8 cellular contexts compared by ENCODE assay signal in the genomic region with DNA sequence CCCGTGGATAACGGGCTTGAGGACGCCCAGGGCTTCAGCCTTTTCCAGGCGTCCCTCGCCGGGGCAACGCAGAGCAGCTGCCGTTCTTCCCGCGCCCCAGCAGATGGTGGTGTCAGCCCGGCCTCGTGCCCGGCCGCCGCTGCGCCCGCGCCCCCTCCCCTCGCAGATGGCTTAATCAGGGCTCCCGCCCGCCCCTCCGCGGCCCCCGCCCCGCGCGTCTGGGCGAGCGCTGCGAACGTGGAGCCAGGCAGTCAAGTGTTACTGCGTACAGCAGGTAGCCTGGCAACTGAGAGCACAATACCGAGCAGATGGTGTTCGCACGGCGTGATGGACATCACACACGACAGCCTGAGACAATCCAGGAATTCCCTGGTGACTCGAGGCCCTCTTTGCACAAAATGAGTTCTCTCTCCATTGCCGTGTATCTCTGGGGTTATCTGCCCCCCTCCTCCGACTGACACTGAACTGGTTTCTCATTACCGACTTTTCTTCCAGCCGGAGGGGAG.
DNase-seq lines count a peak whose midpoint lies in the region; ATAC-seq and TF ChIP-seq lines count a peak whose summit lies in the region.

No MANE protein-coding gene starts in this region.

- no peak overlapping the region for H2AK5ac ChIP-seq in neuronal stem cell (ENCODE audit: low read depth, low read length)

- H3K9me3 Mint-ChIP-seq in activated naive CD8-positive, alpha-beta T cell treated with anti-CD3 and anti-CD28 coated beads for 36 hours, result no peaks in the 10 kb centered on the region

- H4K8ac ChIP-seq in neuronal stem cell (ENCODE audit: low read depth, low read length), result no peak overlapping the region

- H3K9me3 ChIP-seq in SJCRH30 (replicated peaks) (no peaks in the 10 kb centered on the region), neuronal stem cell (replicated peaks in 1 of 2; ENCODE audit: control insufficient read depth in 2 of 2, insufficient read depth in 1 of 2, low read depth in 1 of 2, low read length in 2 of 2) (no peaks in the 10 kb centered on the region)

- no peak overlapping the region for H3K23ac ChIP-seq in neuronal stem cell (ENCODE audit: low read depth, low read length, poor library complexity)

- no peak overlapping the region for H2BK120ac ChIP-seq in neuronal stem cell (ENCODE audit: low read depth, low read length)

- H3K4me3 Mint-ChIP-seq in activated naive CD8-positive, alpha-beta T cell treated with anti-CD3 and anti-CD28 coated beads for 36 hours, result peak overlapping the region; percentile 75

- H3K27me3 ChIP-seq in SJCRH30, result no peaks in the 10 kb centered on the region
- H3K27me3 ChIP-seq in neuronal stem cell (ENCODE audit: control insufficient read depth in 3 of 3, insufficient read depth in 3 of 3, low read depth in 1 of 3, low read length in 3 of 3), result no peaks in the 10 kb centered on the region

- H2BK5ac ChIP-seq in neuronal stem cell (ENCODE audit: low read length), result peak overlapping the region; percentile 46

- H3K79me1 ChIP-seq in neuronal stem cell (ENCODE audit: low read depth, low read length), result no peaks in the 10 kb centered on the region

- H3K4ac ChIP-seq in neuronal stem cell (ENCODE audit: low read length), result no peak overlapping the region

- peaks cover 45% of the 10 kb centered on the region for H3K27me3 Mint-ChIP-seq in activated naive CD8-positive, alpha-beta T cell treated with anti-CD3 and anti-CD28 coated beads for 36 hours

- peak; percentile 53 for ATAC-seq in GM21367 (IDR thresholded peaks at IDR 0.05; ENCODE audit: unreplicated experiment)

- peak overlapping the region; percentile 81 for H2AFZ ChIP-seq in neuronal stem cell (ENCODE audit: low read length)

- peak overlapping the region; percentile 4 for H3K18ac ChIP-seq in neuronal stem cell (ENCODE audit: low read length)

- H3K4me3 ChIP-seq in LNCaP clone FGC (ENCODE audit: low read depth, low read length) (peak overlapping the region; percentile 18; the same call in 1 of the 2 replicates), SJCRH30 (peak overlapping the region; percentile 53), neuronal stem cell (ENCODE audit: low read length in 2 of 2) (peak overlapping the region; percentile 39 to 66)

- no CpG with 5 or more reads among the region's 42 CpGs for WGBS in neuronal stem cell (ENCODE audit: extremely low coverage in 2 of 2, insufficient read length in 2 of 2, insufficient replicate concordance in 1 of 2), 2 donors

- H3K4me1 Mint-ChIP-seq in activated naive CD8-positive, alpha-beta T cell treated with anti-CD3 and anti-CD28 coated beads for 36 hours, result peaks cover 18% of the 10 kb centered on the region

- H3K4me1 ChIP-seq in SJCRH30 (peaks cover 1% of the 10 kb centered on the region; the same call in 1 of the 2 replicates), neuronal stem cell (ENCODE audit: control insufficient read depth in 2 of 2, insufficient read depth in 1 of 2, low read depth in 1 of 2, low read length in 2 of 2) (peaks cover 22 to 24% of the 10 kb centered on the region in 2 donors)

- H3K27ac ChIP-seq in SJCRH30 (peak overlapping the region; percentile 36; the same call in 1 of the 2 replicates), neuronal stem cell (replicated peaks; ENCODE audit: low read length) (peak overlapping the region; percentile 81)

- peak; percentile 43 to 98 (median 81) for DNase-seq in C1 segment of cervical spinal cord (lab: John Stamatoyannopoulos, UW)
- DNase-seq in LNCaP clone FGC (ENCODE audit: low read depth), result peak; percentile 32
- peak; percentile 79 to 83 for DNase-seq in SJCRH30
- peak; percentile 73 for DNase-seq in activated naive CD8-positive, alpha-beta T cell treated with anti-CD3 and anti-CD28 coated beads for 36 hours
- peak; percentile 87 for DNase-seq in glomerular visceral epithelial cell (ENCODE audit: extremely low spot score)
- DNase-seq in neuronal stem cell (ENCODE audit: low spot score), result peak; percentile 95
- peak; percentile 83 for DNase-seq in superior temporal gyrus (ENCODE audit: extremely low spot score)

- no peak overlapping the region for H4K91ac ChIP-seq in neuronal stem cell (ENCODE audit: low read depth, low read length, poor library complexity)

- no peaks in the 10 kb centered on the region for H3K36me3 Mint-ChIP-seq in activated naive CD8-positive, alpha-beta T cell treated with anti-CD3 and anti-CD28 coated beads for 36 hours

- peak overlapping the region; percentile 58 for H3K4me2 ChIP-seq in neuronal stem cell (ENCODE audit: insufficient read depth, low read length, poor library complexity, severe bottlenecking)

- H3K27ac Mint-ChIP-seq in activated naive CD8-positive, alpha-beta T cell treated with anti-CD3 and anti-CD28 coated beads for 36 hours, result no peak overlapping the region

- no peaks in the 10 kb centered on the region for H3K36me3 ChIP-seq in SJCRH30
- no peaks in the 10 kb centered on the region for H3K36me3 ChIP-seq in neuronal stem cell (replicated peaks in 1 of 2; ENCODE audit: control insufficient read depth in 2 of 2, insufficient read depth in 2 of 2, low read length in 2 of 2)

- peak overlapping the region; percentile 64 for H3K9ac ChIP-seq in neuronal stem cell (ENCODE audit: low read depth, low read length, poor library complexity)

- peak; percentile 91 for TF ChIP-seq CTCF in LNCaP clone FGC (IDR thresholded peaks at IDR 0.05; ENCODE audit: control insufficient read depth, extremely low read depth, insufficient read depth)

- H2BK12ac ChIP-seq in neuronal stem cell (ENCODE audit: low read length), result no peak overlapping the region

- no peak overlapping the region for H2BK15ac ChIP-seq in neuronal stem cell (ENCODE audit: low read length)

- H3K14ac ChIP-seq in neuronal stem cell (ENCODE audit: low read length), result no peak overlapping the region

Comparison
In these comparisons a context has a peak if more than half of its experiments do, and no peak if none do; other contexts are left out.
1. Peak in every context shown above with its lines: DNase-seq, ATAC-seq, H3K4me3 ChIP-seq and H3K27ac ChIP-seq.
2. DNase-seq: peak in every context shown above with its lines; median percentile 95 in neuronal stem cell; 87 in glomerular visceral epithelial cell; 83 in superior temporal gyrus; 81 in C1 segment of cervical spinal cord; 81 in SJCRH30; 73 in activated naive CD8-positive, alpha-beta T cell treated with anti-CD3 and anti-CD28 coated beads for 36 hours; 32 in LNCaP clone FGC.